ENCODE assay signal across 8 cellular contexts in the genomic region with DNA sequence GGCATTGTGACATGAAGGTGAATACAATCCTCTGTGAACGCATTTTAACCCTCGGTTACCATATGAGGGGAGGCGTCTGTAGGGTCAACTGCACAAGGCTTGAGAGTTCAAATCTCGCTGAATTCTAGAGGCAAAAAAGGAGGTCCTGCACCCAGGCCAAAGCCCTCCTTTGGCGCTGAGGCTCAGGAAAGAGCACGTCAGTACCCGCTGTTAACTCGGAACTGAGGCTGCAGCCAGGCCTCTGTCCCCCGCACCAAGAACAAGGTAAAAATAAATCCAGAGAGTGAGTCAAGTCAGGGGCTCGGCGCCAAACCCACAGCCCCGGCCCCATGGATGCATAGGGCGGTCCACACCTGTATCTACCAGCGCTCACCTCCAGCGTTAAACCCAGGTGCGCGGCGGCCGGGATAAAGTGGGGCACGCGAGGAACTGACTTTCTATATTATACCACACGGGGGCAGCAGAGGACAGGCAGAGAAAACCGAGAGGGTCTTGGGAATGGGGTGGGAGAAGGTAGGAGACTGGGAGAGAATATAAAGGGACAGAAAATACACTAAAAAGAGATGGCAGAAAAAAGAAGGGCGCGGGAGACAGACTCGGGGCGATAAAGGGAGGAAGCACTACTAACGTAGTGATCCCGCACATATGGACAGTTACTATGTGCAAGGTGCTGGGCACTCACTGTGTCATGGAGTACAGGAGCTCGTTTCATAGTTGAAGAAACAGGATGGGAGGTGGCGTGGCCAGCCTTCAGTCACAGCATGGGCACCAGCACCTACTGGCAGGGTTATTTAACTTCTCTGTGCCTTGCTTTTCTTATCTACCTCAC. TPM values are rescaled to one million over a fixed set of nuclear protein-coding genes. Genes with fewer than 3 reads are reported as not detected.
DNase-seq lines count a peak whose midpoint lies in the region; ATAC-seq and TF ChIP-seq lines count a peak whose summit lies in the region.
"Had no signal": no experiment of that assay in that cellular context is flagged by ENCODE, and none has a peak within 500 bp of the region (broad histone marks: within the 10 kb centered on the region; RNA-seq: fewer than 3 reads in every experiment).

No MANE protein-coding gene starts in this region.

- in situ Hi-C loops in mammary epithelial cell (cut with MboI; ENCODE audit: low sequenced_read_pairs in 2 of 2) = loop anchor here in 1 of 2 donors (5.0 to 25.0 kb wide), 3 partner anchors 239 to 819 kb away; no protein-coding TSS in a partner anchor

- H4K20me1 ChIP-seq in mammary epithelial cell (ENCODE audit: insufficient read depth, low read length) = no peaks in the 10 kb centered on the region

- H3K27ac ChIP-seq in mammary epithelial cell (ENCODE audit: insufficient read depth, low read depth, low read length) (no peak overlapping the region), right lobe of liver (no peak overlapping the region), stomach (no peak overlapping the region)

- peak; percentile 43 for DNase-seq in NCI-H774 (lab: John Stamatoyannopoulos, UW)
- peak; percentile 21 for DNase-seq in mammary epithelial cell
- peak in 1 of 3 donors; percentile 54 for DNase-seq in right lobe of liver
- peak; percentile 42 for DNase-seq in stomach
- DNase-seq: activated B cell treated with CpG ODN at 0.5 μM for 24 hours had no signal

- peaks cover 3% of the 10 kb centered on the region; the same call in 1 of the 2 replicates for H3K4me1 ChIP-seq in ES-I3 (ENCODE audit: insufficient read depth, low read length)
- H3K4me1 ChIP-seq in mammary epithelial cell (ENCODE audit: insufficient read depth, low read length) = no peaks in the 10 kb centered on the region
- H3K4me1 ChIP-seq in right lobe of liver = peaks cover 0 to 7% (median 0%) of the 10 kb centered on the region in 4 donors
- peaks cover 0 to 9% (median 2%) of the 10 kb centered on the region in 4 donors for H3K4me1 ChIP-seq in stomach

- H3K4me2 ChIP-seq in mammary epithelial cell (ENCODE audit: insufficient read depth, low read depth, low read length) = peak overlapping the region; percentile 66

- WGBS in mammary epithelial cell (ENCODE audit: low coverage, missing lambda C conversion rate) = 5% methylated on average over 18 of the region's 31 CpGs
- 9% methylated on average over 23 of the region's 31 CpGs for WGBS in right lobe of liver (ENCODE audit: insufficient coverage, low coverage, low lambda C conversion rate, missing lambda C conversion rate)
- WGBS in stomach, 5 donors = 11 to 18% (median 16%) methylated on average over 26 to 31 of the region's 31 CpGs

- peak overlapping the region; percentile 73 for H2AFZ ChIP-seq in mammary epithelial cell (ENCODE audit: low read depth, low read length)

- no peak for TF ChIP-seq EP300 in stomach (IDR thresholded peaks at IDR 0.05)

- TF ChIP-seq POLR2A in right lobe of liver (IDR thresholded peaks at IDR 0.05) (no peak), stomach (IDR thresholded peaks at IDR 0.05) (no peak)

- H3K9ac ChIP-seq in ES-I3 (ENCODE audit: low read depth, low read length) (peak overlapping the region; percentile 25; the same call in 1 of the 2 replicates), mammary epithelial cell (ENCODE audit: insufficient read depth, low read length) (no peak overlapping the region)

- no peaks in the 10 kb centered on the region for H3K36me3 ChIP-seq in ES-I3 (ENCODE audit: insufficient read depth, low read length)
- no peaks in the 10 kb centered on the region for H3K36me3 ChIP-seq in mammary epithelial cell (ENCODE audit: insufficient read depth, low read length)
- H3K36me3 ChIP-seq in right lobe of liver = no peaks in the 10 kb centered on the region
- no peaks in the 10 kb centered on the region for H3K36me3 ChIP-seq in stomach

- H3K4me3 ChIP-seq in mammary epithelial cell (replicated peaks in 1 of 3; ENCODE audit: insufficient read depth in 1 of 3, low read depth in 2 of 3, low read length in 3 of 3) = peak overlapping the region in 1 of 3 experiments; percentile 26
- H3K4me3 ChIP-seq in right lobe of liver = no peak overlapping the region
- H3K4me3 ChIP-seq in stomach = no peak overlapping the region

- intact Hi-C loops in mammary epithelial cell (cut with micrococcal nuclease) = loop anchor here (1.0 to 2.0 kb wide), 4 partner anchors 237 to 821 kb away; no protein-coding TSS in a partner anchor
- intact Hi-C loops in right lobe of liver (cut with DNase I) = no loop called here
- intact Hi-C loops in stomach (cut with DNase I; ENCODE audit: low total_unique reads) = no loop called here

- peak; percentile 72 for ATAC-seq in HG02759 (IDR thresholded peaks at IDR 0.05; ENCODE audit: unreplicated experiment)
- peak; percentile 78 to 86 (median 82) for ATAC-seq in right lobe of liver
- ATAC-seq in GM19397 (IDR thresholded peaks at IDR 0.05; ENCODE audit: unreplicated experiment) = no peak

- H3K27me3 ChIP-seq in mammary epithelial cell (ENCODE audit: insufficient read depth, low read length) (no peaks in the 10 kb centered on the region), right lobe of liver (peaks cover 0 to 3% of the 10 kb centered on the region in 2 donors), stomach (peaks cover 0 to 63% (median 16%) of the 10 kb centered on the region in 3 donors)

- TF ChIP-seq CTCF in mammary epithelial cell (conservative IDR thresholded peaks at IDR 0.05 in 1 of 2, IDR thresholded peaks at IDR 0.05 in 1 of 2; ENCODE audit: extremely low read depth in 1 of 2, insufficient read depth in 1 of 2, low read depth in 1 of 2, low read length in 2 of 2) = peak; percentile 46 to 72
- TF ChIP-seq CTCF in right lobe of liver (IDR thresholded peaks at IDR 0.05) = peak; percentile 75 to 82 (median 79)
- peak in 5 of 7 experiments; percentile 27 to 77 (median 75) for TF ChIP-seq CTCF in stomach (IDR thresholded peaks at IDR 0.05)

- dilution Hi-C loops in mammary epithelial cell (cut with HindIII; ENCODE audit: low sequenced_read_pairs) = no loop called here

- no TSS peak for BruUV-seq in mammary epithelial cell (replicated peaks; lab: Mats Ljungman, UMichigan)

- CTCF ChIA-PET in mammary epithelial cell (lab: Charles Lee; ENCODE audit: low non-redundant PET) = no interaction called here

- H3K9me3 ChIP-seq in ES-I3 (ENCODE audit: control insufficient read depth, insufficient read depth, low read length) = no peaks in the 10 kb centered on the region
- H3K9me3 ChIP-seq in mammary epithelial cell (replicated peaks; ENCODE audit: insufficient read depth, low read length) = no peaks in the 10 kb centered on the region
- H3K9me3 ChIP-seq in right lobe of liver = no peaks in the 10 kb centered on the region
- no peaks in the 10 kb centered on the region for H3K9me3 ChIP-seq in stomach

- no peaks in the 10 kb centered on the region for H3K79me2 ChIP-seq in mammary epithelial cell (ENCODE audit: insufficient read depth, low read length)

RNA-seq across cellular contexts. Expression of a gene that starts 54.9 kb away (rescaled TPM):
- total RNA-seq in mammary epithelial cell = under 1 TPM in 1 of 2 donors, not detected in 1; under 0.01 TPM
- not detected for polyA plus RNA-seq in mammary epithelial cell
- polyA minus RNA-seq in mammary epithelial cell = not detected
- not detected for total RNA-seq in right lobe of liver
- under 1 TPM in 1 of 5 donors, not detected in 4; 0.18 TPM for total RNA-seq in stomach
- polyA plus RNA-seq in stomach = 1 to 10 TPM in 1 of 3 donors, not detected in 2; 1.6 TPM
- total RNA-seq: activated B cell treated with CpG ODN at 0.5 μM for 24 hours had no signal
